8 cellular contexts compared by ENCODE assay signal in the genomic region with DNA sequence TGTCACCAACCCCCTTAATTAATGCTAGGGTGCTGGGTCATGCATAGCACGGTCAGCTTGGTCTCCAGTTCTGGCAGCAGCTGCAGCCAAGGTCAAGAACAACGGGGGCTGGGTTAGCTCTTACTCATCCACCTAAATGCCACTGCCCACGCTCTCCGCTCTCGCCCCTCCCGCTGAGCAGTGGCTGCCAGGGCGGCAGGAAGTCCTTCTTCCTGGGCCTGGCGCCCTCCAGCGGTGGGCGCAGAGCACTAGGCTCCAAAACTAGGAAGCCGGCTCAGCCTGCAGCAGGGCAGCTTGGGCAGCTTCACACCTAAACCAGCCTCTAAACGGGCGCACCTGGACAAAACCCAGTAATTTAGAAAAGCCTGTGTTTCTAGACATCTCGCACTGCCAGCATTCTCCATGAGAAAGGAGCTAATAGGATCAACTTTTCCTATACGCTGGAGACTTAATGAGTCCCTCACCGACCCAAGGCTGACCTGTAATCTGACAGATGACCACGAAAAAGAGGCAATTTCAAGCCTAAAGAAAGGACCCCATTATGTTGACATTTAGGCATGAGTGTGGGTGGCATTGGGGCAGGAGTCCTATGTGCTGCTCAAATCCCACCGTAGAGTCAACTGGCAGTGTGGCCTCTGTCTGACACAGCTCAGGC.
DNase-seq lines count a peak whose midpoint lies in the region; ATAC-seq, FAIRE-seq and TF ChIP-seq lines count a peak whose summit lies in the region.

No MANE protein-coding gene starts in this region.

- intact Hi-C loops in mucosa of descending colon (cut with DNase I, micrococcal nuclease), result loop anchor here (5.0 kb wide), 1 partner anchor 197 kb away; no protein-coding TSS in a partner anchor

- no peaks in the 10 kb centered on the region for H3K36me3 Mint-ChIP-seq in endothelial cell (ENCODE audit: low read depth, unreplicated experiment)

- no peaks in the 10 kb centered on the region for H3K36me3 ChIP-seq in mucosa of descending colon (ENCODE audit: low read depth)

- no peak overlapping the region for H3K27ac Mint-ChIP-seq in endothelial cell (ENCODE audit: unreplicated experiment)

- H3K4me3 ChIP-seq in A549 (no peak overlapping the region), mucosa of descending colon (no peak overlapping the region)

- POLR2A ChIA-PET in A549 (lab: Yijun Ruan, JAX), result interaction anchor here (0.5 to 1.2 kb wide), 4 partner anchors 15 to 248 kb away, joined by 3 to 4 read pairs (median 3); no protein-coding TSS in a partner anchor

- peak; percentile 91 to 92 for TF ChIP-seq RAD21 in A549 (conservative IDR thresholded peaks at IDR 0.05 in 1 of 2, IDR thresholded peaks at IDR 0.05 in 1 of 2)

- H3K4me3 Mint-ChIP-seq in endothelial cell (ENCODE audit: unreplicated experiment), result no peak overlapping the region

- peak; percentile 94 to 99 for ATAC-seq in A549
- ATAC-seq in GM18858 (IDR thresholded peaks at IDR 0.05; ENCODE audit: unreplicated experiment), result peak; percentile 77
- peak; percentile 97 for ATAC-seq in mucosa of descending colon

- peaks cover 10% of the 10 kb centered on the region; the same call in 2 of the 3 replicates for H3K4me1 ChIP-seq in A549
- no peaks in the 10 kb centered on the region for H3K4me1 ChIP-seq in mucosa of descending colon (ENCODE audit: low read depth)

- H3K9me3 Mint-ChIP-seq in endothelial cell (ENCODE audit: unreplicated experiment), result no peaks in the 10 kb centered on the region

- no peaks in the 10 kb centered on the region for H3K9me3 ChIP-seq in A549
- no peaks in the 10 kb centered on the region for H3K9me3 ChIP-seq in mucosa of descending colon

- TF ChIP-seq EP300 in A549 (IDR thresholded peaks at IDR 0.05), result no peak

- peak overlapping the region; percentile 72 for H3K4me2 ChIP-seq in A549

- peak overlapping the region; percentile 15 to 63; a peak in 3 of 6 replicates for H3K27ac ChIP-seq in A549

- FAIRE-seq in A549 (lab: Jason Lieb, UNC), result no peak

- peaks cover 6% of the 10 kb centered on the region for H3K4me1 Mint-ChIP-seq in endothelial cell (ENCODE audit: unreplicated experiment)

- no peak for TF ChIP-seq POLR2A in A549 (IDR thresholded peaks at IDR 0.05; ENCODE audit: low read length)

- 18% methylated on average over 15 of the region's 18 CpGs for WGBS in A549 (ENCODE audit: missing lambda C conversion rate)

- DNase-seq in A549 (ENCODE audit: low read depth in 1 of 2, low spot score in 1 of 2), result peak; percentile 67 to 81
- DNase-seq in HK-2 (ENCODE audit: unreplicated experiment), result peak; percentile 84
- DNase-seq in NOMO-1 (lab: John Stamatoyannopoulos, UW; ENCODE audit: unreplicated experiment in 2 of 2), result peak; percentile 44 to 48
- peak; percentile 25 to 55 (median 37) for DNase-seq in activated CD8-positive, alpha-beta memory T cell treated with anti-CD3 and anti-CD28 coated beads for 48 hours (ENCODE audit: low read depth in 2 of 3, low spot score in 2 of 3)
- peak; percentile 85 for DNase-seq in endothelial cell (ENCODE audit: low spot score)
- peak; percentile 72 to 84 (median 80) for DNase-seq in mucosa of descending colon
- peak; percentile 28 to 36 for DNase-seq in stimulated activated CD8-positive, alpha-beta memory T cell treated with anti-CD3 and anti-CD28 coated beads, Interleukin-4, amount 100 ng/mL, for 4 hours (ENCODE audit: low read depth in 2 of 2, low spot score in 1 of 2)

- CTCF ChIA-PET in A549 (lab: Yijun Ruan, JAX), result interaction anchor here (0.6 to 12.0 kb wide), 78 partner anchors 10 to 301 kb away, joined by 3 to 216 read pairs (median 5); partner anchors contain the start of genes LRRN2 and MDM4

- no peaks in the 10 kb centered on the region for H3K27me3 Mint-ChIP-seq in endothelial cell (ENCODE audit: unreplicated experiment)

- peak; percentile 92 for TF ChIP-seq CTCF in A549 (IDR thresholded peaks at IDR 0.05)
- TF ChIP-seq CTCF in endothelial cell (IDR thresholded peaks at IDR 0.05; ENCODE audit: unreplicated experiment), result peak; percentile 79
- peak; percentile 89 for TF ChIP-seq CTCF in mucosa of descending colon (IDR thresholded peaks at IDR 0.05)

TF ChIP-seq in A549, 52 proteins besides CTCF, POLR2A, EP300 and RAD21 (continues in another document):
- TF ChIP-seq NFE2L2 (conservative IDR thresholded peaks at IDR 0.05; ENCODE audit: low read length) (no peak), ZNF302 (CRISPR knock-in tag; IDR thresholded peaks at IDR 0.05) (no peak), MAX (IDR thresholded peaks at IDR 0.05) (peak; percentile 53; the same call in 1 of the 2 replicates), EHF (CRISPR knock-in tag; IDR thresholded peaks at IDR 0.05) (no peak), HMGXB4 (CRISPR knock-in tag; IDR thresholded peaks at IDR 0.05; ENCODE audit: borderline replicate concordance) (no peak), BCL3 (IDR thresholded peaks at IDR 0.05) (no peak), RARB (CRISPR knock-in tag; IDR thresholded peaks at IDR 0.05) (no peak), POLR2AphosphoS2 (conservative IDR thresholded peaks at IDR 0.05; ENCODE audit: low read length) (no peak), NR3C1 (IDR thresholded peaks at IDR 0.05) (no peak), BHLHE40 (IDR thresholded peaks at IDR 0.05; ENCODE audit: low read depth, low read length) (no peak), ZFP36 (IDR thresholded peaks at IDR 0.05; ENCODE audit: borderline replicate concordance, partially characterized antibody) (no peak), MAZ (IDR thresholded peaks at IDR 0.05; ENCODE audit: borderline replicate concordance, low read depth, low read length) (0 out of 2 replicates have a peak, but pooled peaks have one; percentile 58), RCOR1 (IDR thresholded peaks at IDR 0.05; ENCODE audit: low read depth, low read length) (no peak), TP53 (CRISPR knock-in tag; IDR thresholded peaks at IDR 0.05) (no peak), CBX2 (IDR thresholded peaks at IDR 0.05; ENCODE audit: borderline replicate concordance, low read depth) (no peak), SMC3 (IDR thresholded peaks at IDR 0.05) (peak; percentile 95), NPAS2 (CRISPR knock-in tag; IDR thresholded peaks at IDR 0.05; ENCODE audit: borderline replicate concordance) (no peak), MAFK (IDR thresholded peaks at IDR 0.05; ENCODE audit: partially characterized antibody) (no peak), GATA3 (IDR thresholded peaks at IDR 0.05; ENCODE audit: borderline replicate concordance) (no peak), ESRRA (IDR thresholded peaks at IDR 0.05; ENCODE audit: borderline replicate concordance, low read length) (no peak), ZSCAN20 (CRISPR knock-in tag; IDR thresholded peaks at IDR 0.05) (no peak), CEBPB (IDR thresholded peaks at IDR 0.05) (no peak), TFCP2L1 (CRISPR knock-in tag; IDR thresholded peaks at IDR 0.05) (no peak), HEYL (CRISPR knock-in tag; IDR thresholded peaks at IDR 0.05) (no peak)
- TF ChIP-seq, protein P1, sequence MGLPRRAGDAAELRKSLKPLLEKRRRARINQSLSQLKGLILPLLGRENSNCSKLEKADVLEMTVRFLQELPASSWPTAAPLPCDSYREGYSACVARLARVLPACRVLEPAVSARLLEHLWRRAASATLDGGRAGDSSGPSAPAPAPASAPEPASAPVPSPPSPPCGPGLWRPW (IDR thresholded peaks at IDR 0.05), result no peak
- TF ChIP-seq, protein P2, sequence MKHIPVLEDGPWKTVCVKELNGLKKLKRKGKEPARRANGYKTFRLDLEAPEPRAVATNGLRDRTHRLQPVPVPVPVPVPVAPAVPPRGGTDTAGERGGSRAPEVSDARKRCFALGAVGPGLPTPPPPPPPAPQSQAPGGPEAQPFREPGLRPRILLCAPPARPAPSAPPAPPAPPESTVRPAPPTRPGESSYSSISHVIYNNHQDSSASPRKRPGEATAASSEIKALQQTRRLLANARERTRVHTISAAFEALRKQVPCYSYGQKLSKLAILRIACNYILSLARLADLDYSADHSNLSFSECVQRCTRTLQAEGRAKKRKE (CRISPR knock-in tag; IDR thresholded peaks at IDR 0.05; ENCODE audit: low read depth), result no peak
- TF ChIP-seq, protein P3, sequence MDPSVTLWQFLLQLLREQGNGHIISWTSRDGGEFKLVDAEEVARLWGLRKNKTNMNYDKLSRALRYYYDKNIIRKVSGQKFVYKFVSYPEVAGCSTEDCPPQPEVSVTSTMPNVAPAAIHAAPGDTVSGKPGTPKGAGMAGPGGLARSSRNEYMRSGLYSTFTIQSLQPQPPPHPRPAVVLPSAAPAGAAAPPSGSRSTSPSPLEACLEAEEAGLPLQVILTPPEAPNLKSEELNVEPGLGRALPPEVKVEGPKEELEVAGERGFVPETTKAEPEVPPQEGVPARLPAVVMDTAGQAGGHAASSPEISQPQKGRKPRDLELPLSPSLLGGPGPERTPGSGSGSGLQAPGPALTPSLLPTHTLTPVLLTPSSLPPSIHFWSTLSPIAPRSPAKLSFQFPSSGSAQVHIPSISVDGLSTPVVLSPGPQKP (IDR thresholded peaks at IDR 0.05; ENCODE audit: low read depth, low read length), result no peak

Comparison
In these comparisons a context has a peak if more than half of its experiments do, and no peak if none do; other contexts are left out.
1. DNase-seq: peak in every context shown above with its lines; median percentile 85 in endothelial cell; 84 in HK-2; 80 in mucosa of descending colon; 74 in A549; 46 in NOMO-1; 37 in activated CD8-positive, alpha-beta memory T cell treated with anti-CD3 and anti-CD28 coated beads for 48 hours; 32 in stimulated activated CD8-positive, alpha-beta memory T cell treated with anti-CD3 and anti-CD28 coated beads, Interleukin-4, amount 100 ng/mL, for 4 hours.